10 cellular contexts compared by ENCODE assay signal in the genomic region with DNA sequence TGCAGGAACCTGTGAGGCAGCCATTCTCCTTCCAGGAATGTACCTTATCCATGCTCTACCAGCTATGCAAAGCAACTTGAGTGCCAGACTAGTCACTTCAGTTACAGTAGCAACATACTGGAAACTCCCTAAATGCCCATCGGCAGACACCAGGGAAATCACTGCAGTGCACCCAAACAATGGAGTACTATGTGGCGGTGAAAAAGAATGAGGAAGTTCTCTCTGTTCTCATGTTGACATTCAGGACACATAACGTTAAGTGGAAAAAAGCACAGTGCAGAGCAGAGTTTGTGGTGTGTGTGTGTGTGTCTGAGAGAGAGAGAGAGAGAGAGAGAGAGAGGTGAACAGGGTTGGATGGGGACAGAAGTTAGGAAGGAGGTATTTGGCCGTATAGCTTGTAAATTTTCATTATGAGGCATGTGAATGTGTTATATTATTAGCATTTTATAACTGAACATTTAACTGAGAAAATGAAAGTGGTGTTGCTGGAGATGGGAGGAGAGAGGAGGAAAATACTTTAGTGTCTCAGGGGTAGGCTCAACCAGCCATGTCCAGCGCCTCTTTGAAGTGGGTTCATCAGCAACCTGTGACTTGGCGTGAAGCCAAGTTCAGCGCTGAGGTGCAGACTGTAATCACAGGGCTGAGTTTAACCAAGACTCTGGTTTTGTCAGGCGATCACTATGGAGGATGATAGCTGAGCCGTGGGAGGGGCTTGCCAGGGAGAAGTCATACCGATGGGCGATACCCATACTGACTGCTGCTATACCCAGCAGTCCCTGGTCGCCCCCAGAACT. TPM values are rescaled to one million over a fixed set of nuclear protein-coding genes. Genes with fewer than 3 reads are reported as not detected.
DNase-seq lines count a peak whose midpoint lies in the region; ATAC-seq and TF ChIP-seq lines count a peak whose summit lies in the region.
"Had no signal": no experiment of that assay in that cellular context is flagged by ENCODE, and none has a peak within 500 bp of the region (broad histone marks: within the 10 kb centered on the region; RNA-seq: fewer than 3 reads in every experiment).

No MANE protein-coding gene starts in this region.

- intact Hi-C loops in dorsolateral prefrontal cortex (cut with DNase I) = no loop called here

- peaks cover 0 to 11% (median 0%) of the 10 kb centered on the region in 45 donors for H3K27me3 ChIP-seq in dorsolateral prefrontal cortex

- ATAC-seq in HG03342 (IDR thresholded peaks at IDR 0.05; ENCODE audit: unreplicated experiment) = peak; percentile 67

- DNase-seq in DMS53 (lab: John Stamatoyannopoulos, UW) (peak; percentile 27), DMS53 treated with DMSO at 0.1 percent for 48 hours (lab: John Stamatoyannopoulos, UW; ENCODE audit: unreplicated experiment) (no peak), NCI-H82 treated with DMSO at 0.1 percent for 48 hours (lab: John Stamatoyannopoulos, UW; ENCODE audit: unreplicated experiment) (peak; percentile 1), renal cortical epithelial cell (ENCODE audit: low read depth) (peak; percentile 89), D341Med (ENCODE audit: low spot score) (no peak), NOMO-1 (lab: John Stamatoyannopoulos, UW; ENCODE audit: unreplicated experiment in 2 of 2) (no peak), dorsolateral prefrontal cortex (no peak)

- no peak overlapping the region for H3K4me3 ChIP-seq in dorsolateral prefrontal cortex

- no peak overlapping the region for H3K27ac ChIP-seq in dorsolateral prefrontal cortex

- no peak for TF ChIP-seq CTCF in dorsolateral prefrontal cortex (IDR thresholded peaks at IDR 0.05 in 54 of 56, conservative IDR thresholded peaks at IDR 0.05 in 2 of 56; ENCODE audit: low read depth in 1 of 56, partially characterized antibody in 56 of 56)

RNA-seq across cellular contexts. Expression of a gene that starts 17.3 kb away (rescaled TPM):
- total RNA-seq in renal cortical epithelial cell = 530 and 1,373 TPM in 2 replicates
- 10 to 100 TPM; 12.6 to 56.2 (median 22.2) TPM for total RNA-seq in dorsolateral prefrontal cortex

RNA-seq across cellular contexts. Expression of a gene that starts 46.0 kb away (rescaled TPM):
- total RNA-seq in renal cortical epithelial cell = 0.94 and 2.1 TPM in 2 replicates
- under 1 TPM in 3 of 120 experiments, not detected in 117; 0.45 to 0.88 (median 0.49) TPM for total RNA-seq in dorsolateral prefrontal cortex
- total RNA-seq: glomerular endothelial cell had no signal

RNA-seq across cellular contexts. Expression of a gene that starts 56.5 kb away (rescaled TPM):
- total RNA-seq in renal cortical epithelial cell (not detected in 2 replicates), dorsolateral prefrontal cortex (1 to 10 TPM in 57 of 120 experiments, under 1 TPM in 20, not detected in 43; 0.58 to 5.7 (median 1.5) TPM)
- total RNA-seq: A172, glomerular endothelial cell had no signal

Comparison
In these comparisons a context has a peak if more than half of its experiments do, and no peak if none do; other contexts are left out.
1. DNase-seq: peak in DMS53 (single experiment), NCI-H82 treated with DMSO at 0.1 percent for 48 hours (single experiment) and renal cortical epithelial cell (single experiment); none in DMS53 treated with DMSO at 0.1 percent for 48 hours (single experiment), D341Med (single experiment), NOMO-1 (0 of 2) and dorsolateral prefrontal cortex (0 of 10).